Comparison of ENCODE assay signal across 1 cellular context in genomic region chr2:60447943-60448342, GRCh38.
TF ChIP-seq lines count a peak whose summit lies in the region.

No MANE protein-coding gene starts in this region.

TF ChIP-seq in HepG2, 621 proteins besides CTCF, POLR2A, EP300 and RAD21 (continued from another document):
- TF ChIP-seq ZNF609 (CRISPR knock-in tag; IDR thresholded peaks at IDR 0.05; ENCODE audit: borderline replicate concordance), result no peak
